Comparison of ENCODE assay signal across 9 cellular contexts in genomic region chr12:102406033-102406584, GRCh38.
A peak's percentile ranks its signal among the peaks of the same experiment; 100 is the strongest.
DNase-seq lines count a peak whose midpoint lies in the region; ATAC-seq and TF ChIP-seq lines count a peak whose summit lies in the region.
"Had no signal": no experiment of that assay in that cellular context is flagged by ENCODE, and none has a peak within 500 bp of the region (broad histone marks: within the 10 kb centered on the region; RNA-seq: fewer than 3 reads in every experiment).

No MANE protein-coding gene starts in this region.

- TF ChIP-seq CTCF in colonic mucosa (IDR thresholded peaks at IDR 0.05) (no peak), psoas muscle (IDR thresholded peaks at IDR 0.05) (no peak), GM23338 (conservative IDR thresholded peaks at IDR 0.05; ENCODE audit: low read depth in 2 of 2) (no peak)

- no peak overlapping the region for H3K9ac ChIP-seq in colonic mucosa (ENCODE audit: low read depth in 2 of 2, low read length in 2 of 2)

- H2AFZ ChIP-seq in GM23338 = no peak overlapping the region; the same call in 1 of the 2 replicates

- H3K4me3 ChIP-seq in colonic mucosa (no peak overlapping the region), psoas muscle (no peak overlapping the region), GM23338 (no peak overlapping the region)
- no peak overlapping the region for H3K4me3 ChIP-seq in effector memory CD4-positive, alpha-beta T cell (ENCODE audit: insufficient read depth, low read depth, low read length, poor library complexity, severe bottlenecking)

- H3F3A ChIP-seq in GM23338 (replicated peaks; ENCODE audit: low read depth) = no peaks in the 10 kb centered on the region

- H3K9me3 ChIP-seq in colonic mucosa (no peaks in the 10 kb centered on the region), psoas muscle (no peaks in the 10 kb centered on the region)
- H3K9me3 ChIP-seq in effector memory CD4-positive, alpha-beta T cell (ENCODE audit: control insufficient read depth, low read length) = no peaks in the 10 kb centered on the region

- H4K20me1 ChIP-seq in GM23338 (replicated peaks; ENCODE audit: insufficient read depth) = no peaks in the 10 kb centered on the region

- no peaks in the 10 kb centered on the region for H3K9me3 Mint-ChIP-seq in GM23338

- no peak overlapping the region for H3K27ac Mint-ChIP-seq in GM23338

- no peaks in the 10 kb centered on the region for H3K9me2 ChIP-seq in GM23338 (ENCODE audit: insufficient read depth)

- no peaks in the 10 kb centered on the region for H3K79me2 ChIP-seq in GM23338 (replicated peaks; ENCODE audit: insufficient read depth)

- H3K27me3 ChIP-seq in colonic mucosa = no peaks in the 10 kb centered on the region
- no peaks in the 10 kb centered on the region for H3K27me3 ChIP-seq in psoas muscle (ENCODE audit: insufficient read depth in 3 of 3, low read length in 2 of 3)
- no peaks in the 10 kb centered on the region for H3K27me3 ChIP-seq in GM23338 (ENCODE audit: insufficient read depth)
- H3K27me3 ChIP-seq in effector memory CD4-positive, alpha-beta T cell (replicated peaks; ENCODE audit: control insufficient read depth, insufficient read depth, low read length, poor library complexity, severe bottlenecking) = no peaks in the 10 kb centered on the region

- no peaks in the 10 kb centered on the region for H3K36me3 Mint-ChIP-seq in GM23338 (ENCODE audit: low read depth)

- peak; percentile 80 for DNase-seq in NCI-H1694 treated with DMSO at 0.1 percent for 48 hours (lab: John Stamatoyannopoulos, UW)
- DNase-seq in colonic mucosa = peak; percentile 28
- DNase-seq in psoas muscle = peak in 1 of 2 donors; percentile 60
- no peak for DNase-seq in GM23338 (ENCODE audit: low spot score)
- no peak for DNase-seq in NK-92 (lab: John Stamatoyannopoulos, UW; ENCODE audit: unreplicated experiment)
- no peak for DNase-seq in SKM-1 treated with dmso at 0.1 percent for 144 hours (lab: John Stamatoyannopoulos, UW; ENCODE audit: unreplicated experiment)
- DNase-seq in effector memory CD4-positive, alpha-beta T cell = no peak

- no peaks in the 10 kb centered on the region; the same call in 2 of the 3 replicates for H3K4me1 Mint-ChIP-seq in GM23338

- ATAC-seq in GM19395 (IDR thresholded peaks at IDR 0.05; ENCODE audit: unreplicated experiment) (peak; percentile 65), psoas muscle (peak; percentile 48 to 72 (median 69)), GM23338 (no peak)
- ATAC-seq: HCT116 had no signal

- H3K27me3 Mint-ChIP-seq in GM23338 (ENCODE audit: insufficient read depth, low read depth, poor library complexity) = peaks cover 2% of the 10 kb centered on the region

- WGBS in psoas muscle, 3 donors = 24 to 34% (median 24%) methylated on average over 7 of the region's 7 CpGs

- no peaks in the 10 kb centered on the region for H3K4me1 ChIP-seq in colonic mucosa
- peaks cover 17% of the 10 kb centered on the region for H3K4me1 ChIP-seq in psoas muscle
- H3K4me1 ChIP-seq in GM23338 (ENCODE audit: insufficient read depth) = no peaks in the 10 kb centered on the region
- H3K4me1 ChIP-seq in effector memory CD4-positive, alpha-beta T cell (ENCODE audit: control insufficient read depth, insufficient read depth, low read length, poor library complexity, severe bottlenecking) = no peaks in the 10 kb centered on the region

- no peak overlapping the region for H3K4me3 Mint-ChIP-seq in GM23338

- intact Hi-C loops in colonic mucosa (cut with DNase I) (no loop called here), psoas muscle (cut with DNase I) (no loop called here)

- no peak overlapping the region for H3K4me2 ChIP-seq in GM23338

- H3K36me3 ChIP-seq in colonic mucosa = no peaks in the 10 kb centered on the region
- no peaks in the 10 kb centered on the region for H3K36me3 ChIP-seq in psoas muscle (ENCODE audit: insufficient read depth in 1 of 2, low read depth in 1 of 2)
- no peaks in the 10 kb centered on the region for H3K36me3 ChIP-seq in GM23338 (ENCODE audit: insufficient read depth)
- H3K36me3 ChIP-seq in effector memory CD4-positive, alpha-beta T cell (ENCODE audit: control insufficient read depth, insufficient read depth, low read length) = no peaks in the 10 kb centered on the region

- H3K27ac ChIP-seq in colonic mucosa = no peak overlapping the region
- H3K27ac ChIP-seq in psoas muscle = peak overlapping the region; percentile 13
- H3K27ac ChIP-seq in GM23338 (ENCODE audit: low read depth) = no peak overlapping the region
- no peak overlapping the region for H3K27ac ChIP-seq in effector memory CD4-positive, alpha-beta T cell (ENCODE audit: insufficient read depth, low read length, poor library complexity, severe bottlenecking)

TF ChIP-seq in GM23338, 12 proteins besides CTCF, POLR2A, EP300 and RAD21 (continues in another document):
- TF ChIP-seq ZNF462 (CRISPR knock-in tag; IDR thresholded peaks at IDR 0.05) = no peak
- TF ChIP-seq CREB1 (CRISPR knock-in tag; IDR thresholded peaks at IDR 0.05; ENCODE audit: low read depth) = no peak
- TF ChIP-seq EZH2 (IDR thresholded peaks at IDR 0.05; ENCODE audit: low read depth, unreplicated experiment) = no peak

Comparison
In these comparisons a context has a peak if more than half of its experiments do, and no peak if none do; other contexts are left out.
1. DNase-seq: peak in NCI-H1694 treated with DMSO at 0.1 percent for 48 hours (single experiment) and colonic mucosa (single experiment); none in GM23338 (single experiment), NK-92 (single experiment), SKM-1 treated with dmso at 0.1 percent for 144 hours (single experiment) and effector memory CD4-positive, alpha-beta T cell (0 of 3).